Comparison of ENCODE assay signal across 1 cellular context in genomic region chr19:2545416-2546127, GRCh38.
TF ChIP-seq lines count a peak whose summit lies in the region.

No MANE protein-coding gene starts in this region.

TF ChIP-seq in GM12878, 131 proteins besides CTCF, POLR2A, EP300 and RAD21:
- TF ChIP-seq PAX5 (IDR thresholded peaks at IDR 0.05; ENCODE audit: borderline replicate concordance, low read depth, low read length) (peak; percentile 53; the same call in 1 of the 2 replicates), MLLT1 (IDR thresholded peaks at IDR 0.05) (0 out of 2 replicates have a peak, but pooled peaks have one; percentile 9), ZNF217 (IDR thresholded peaks at IDR 0.05) (0 out of 2 replicates have a peak, but pooled peaks have one; percentile 13)
